Comparison of ENCODE assay signal across 8 cellular contexts in genomic region chr21:44873356-44874239, GRCh38. TPM values are rescaled to one million over a fixed set of nuclear protein-coding genes. Genes with fewer than 3 reads are reported as not detected.
DNase-seq lines count a peak whose midpoint lies in the region; ATAC-seq and TF ChIP-seq lines count a peak whose summit lies in the region.

Gene PTTG1IP, minus strand, starts transcription at chr21:44873690. Its CDS starts 74 bp downstream, at chr21:44873616.

- H3K4me3 ChIP-seq in PC-9, result peak within 1 kb of the TSS; percentile 75
- peak within 1 kb of the TSS; percentile 94 for H3K4me3 ChIP-seq in epithelial cell of proximal tubule (ENCODE audit: low read depth, low read length)

- peak within 1 kb of the TSS; percentile 97 for H3K4me2 ChIP-seq in PC-9

- no peaks in the 10 kb centered on the region; the same call in 1 of the 2 replicates for H3K36me3 ChIP-seq in PC-9 (ENCODE audit: low read depth)

- no peaks in the 10 kb centered on the region for H3K9me2 ChIP-seq in PC-9 (ENCODE audit: insufficient read depth)

- no peaks in the 10 kb centered on the region for H3K9me3 ChIP-seq in PC-9 (ENCODE audit: insufficient read depth, low read depth)

- ATAC-seq in GM21717 (IDR thresholded peaks at IDR 0.05; ENCODE audit: unreplicated experiment), result peak; percentile 59

- H3K27ac ChIP-seq in PC-9, result peak within 1 kb of the TSS; percentile 87

- DNase-seq in DMS53 (lab: John Stamatoyannopoulos, UW) (peak; percentile 96), KBM-7 (peak; percentile 97), PC-9 (peak; percentile 86 to 97), epithelial cell of proximal tubule (ENCODE audit: low read depth) (no peak), mucosa of gallbladder (ENCODE audit: low spot score) (peak; percentile 99)
- DNase-seq in activated T-cell treated with anti-CD3 and anti-CD28 coated beads, Interleukin-2, amount 50 U/mL, for 1 hour, result peak; percentile 99
- peak; percentile 99 for DNase-seq in stimulated activated CD8-positive, alpha-beta memory T cell treated with anti-CD3 and anti-CD28 coated beads, Interleukin-4, amount 100 ng/mL, for 24 hours (ENCODE audit: low read depth)

- CTCF ChIA-PET in PC-9 (lab: Charles Lee), result interaction anchor here (0.5 kb wide), 1 partner anchor 77 kb away, joined by 6 read pairs; no protein-coding TSS in a partner anchor

- H2AFZ ChIP-seq in PC-9, result peak within 1 kb of the TSS; percentile 77

- no peaks in the 10 kb centered on the region for H3K27me3 ChIP-seq in PC-9 (ENCODE audit: insufficient read depth, low read depth)

- in situ Hi-C loops in KBM-7 (cut with MboI; ENCODE audit: low pct_unique_long_range_greater_than_20kb, low sequenced_read_pairs), result no loop called here

- intact Hi-C loops in PC-9 (cut with micrococcal nuclease; ENCODE audit: unreplicated experiment), result loop anchor here (2.0 to 5.0 kb wide), 3 partner anchors 39 to 73 kb away; partner anchors contain the start of genes SUMO3 and UBE2G2

- POLR2A ChIA-PET in PC-9 (lab: Charles Lee; ENCODE audit: unreplicated experiment), result interaction anchor here (0.5 to 1.2 kb wide), 6 partner anchors 9 to 554 kb away, joined by 3 to 11 read pairs (median 6); no protein-coding TSS in a partner anchor

- peaks cover 56% of the 10 kb centered on the region for H3K4me1 ChIP-seq in PC-9 (replicated peaks; ENCODE audit: insufficient read depth)

- H3F3A ChIP-seq in PC-9 (ENCODE audit: insufficient read depth, low read depth), result peaks cover 58% of the 10 kb centered on the region

- TF ChIP-seq CTCF in PC-9 (conservative IDR thresholded peaks at IDR 0.05), result no peak
- TF ChIP-seq CTCF in epithelial cell of proximal tubule (conservative IDR thresholded peaks at IDR 0.05; ENCODE audit: low read depth, low read length), result no peak

- H4K20me1 ChIP-seq in PC-9 (ENCODE audit: insufficient read depth), result peaks cover 18% of the 10 kb centered on the region

- no TSS peak for BruUV-seq in PC-9 (replicated peaks; lab: Mats Ljungman, UMichigan)

- H3K79me2 ChIP-seq in PC-9 (ENCODE audit: low read depth), result peaks cover 42% of the 10 kb centered on the region

RNA-seq across cellular contexts. Expression of gene PTTG1IP, which starts in this region (rescaled TPM):
- 162 and 174 TPM in 2 replicates for total RNA-seq in PC-9 (2021)
- 311 and 421 TPM in 2 replicates for total RNA-seq in epithelial cell of proximal tubule
- 295 TPM for total RNA-seq in mucosa of gallbladder
